Comparison of ENCODE assay signal across 12 cellular contexts in genomic region chr13:100506154-100506553, GRCh38.
DNase-seq lines count a peak whose midpoint lies in the region; ATAC-seq and TF ChIP-seq lines count a peak whose summit lies in the region.
"Had no signal": no experiment of that assay in that cellular context is flagged by ENCODE, and none has a peak within 500 bp of the region (broad histone marks: within the 10 kb centered on the region; RNA-seq: fewer than 3 reads in every experiment).

No MANE protein-coding gene starts in this region.

- H3K36me3 Mint-ChIP-seq in activated naive CD8-positive, alpha-beta T cell treated with anti-CD3 and anti-CD28 coated beads, Interleukin-2, amount 10 ng/mL, durations not matched to agents 7 days and 5 days = peaks cover 3% of the 10 kb centered on the region

- peaks cover 2% of the 10 kb centered on the region for H3K27me3 Mint-ChIP-seq in activated naive CD8-positive, alpha-beta T cell treated with anti-CD3 and anti-CD28 coated beads, Interleukin-2, amount 10 ng/mL, durations not matched to agents 7 days and 5 days

- peak overlapping the region; percentile 68 for H3K4me2 ChIP-seq in KMS-11

- DNase-seq in stimulated activated naive CD4-positive, alpha-beta T cell treated with Interleukin-2 at 50 U/mL for 16 hours (lab: John Stamatoyannopoulos, UW) = peak; percentile 79
- DNase-seq in stimulated activated naive CD4-positive, alpha-beta T cell (lab: John Stamatoyannopoulos, UW) = no peak
- DNase-seq in activated naive CD8-positive, alpha-beta T cell treated with anti-CD3 and anti-CD28 coated beads, Interleukin-2, amount 10 ng/mL, durations not matched to agents 7 days and 5 days = no peak
- no peak for DNase-seq in NCI-H1105 (lab: John Stamatoyannopoulos, UW)
- DNase-seq in GM19238 (ENCODE audit: insufficient read length, low spot score) = no peak
- DNase-seq: SHP77 had no signal

- no peak overlapping the region for H3K9ac ChIP-seq in KMS-11

- no peaks in the 10 kb centered on the region for H3K36me3 ChIP-seq in KMS-11 (ENCODE audit: insufficient read depth)

- H3K27me3 ChIP-seq in KMS-11 (ENCODE audit: insufficient read depth, low read depth) = no peaks in the 10 kb centered on the region

- no peak overlapping the region for H3K4me3 ChIP-seq in KMS-11 (IDR thresholded peaks at IDR 0.05; ENCODE audit: insufficient read depth, low read depth, low read length)
- H3K4me3 ChIP-seq: K562 had no signal

- H3K4me1 ChIP-seq in KMS-11 (ENCODE audit: low read depth, poor library complexity, severe bottlenecking) = peaks cover 13% of the 10 kb centered on the region

- H3K27ac ChIP-seq in KMS-11 = peak overlapping the region; percentile 35; the same call in 1 of the 2 replicates

- POLR2A ChIA-PET in activated naive CD8-positive, alpha-beta T cell treated with anti-CD3 and anti-CD28 coated beads, Interleukin-2, amount 10 ng/mL, durations not matched to agents 7 days and 5 days (lab: Charles Lee) = no interaction called here

- ATAC-seq in activated naive CD8-positive, alpha-beta T cell treated with anti-CD3 and anti-CD28 coated beads, Interleukin-2, amount 10 ng/mL, durations not matched to agents 7 days and 5 days (ENCODE audit: low read depth) = no peak
- ATAC-seq in GM18873 (IDR thresholded peaks at IDR 0.05; ENCODE audit: low FRiP score, unreplicated experiment) = no peak
- no peak for ATAC-seq in HG02642 (IDR thresholded peaks at IDR 0.05; ENCODE audit: poor library complexity, unreplicated experiment)
- ATAC-seq: K562 had no signal

- no peak overlapping the region for H3K27ac Mint-ChIP-seq in activated naive CD8-positive, alpha-beta T cell treated with anti-CD3 and anti-CD28 coated beads, Interleukin-2, amount 10 ng/mL, durations not matched to agents 7 days and 5 days
- H3K27ac Mint-ChIP-seq: brain had no signal

- no peak for TF ChIP-seq CTCF in KMS-11 (conservative IDR thresholded peaks at IDR 0.05; ENCODE audit: low read depth, low read length)

- no peaks in the 10 kb centered on the region for H4K20me1 ChIP-seq in KMS-11 (ENCODE audit: insufficient read depth)

- peak overlapping the region; percentile 34; the same call in 1 of the 2 replicates for H2AFZ ChIP-seq in KMS-11 (ENCODE audit: low read depth)

- no peaks in the 10 kb centered on the region for H3K9me3 Mint-ChIP-seq in activated naive CD8-positive, alpha-beta T cell treated with anti-CD3 and anti-CD28 coated beads, Interleukin-2, amount 10 ng/mL, durations not matched to agents 7 days and 5 days
- H3K9me3 Mint-ChIP-seq: brain, neural crest cell had no signal

- H3K4me1 Mint-ChIP-seq in activated naive CD8-positive, alpha-beta T cell treated with anti-CD3 and anti-CD28 coated beads, Interleukin-2, amount 10 ng/mL, durations not matched to agents 7 days and 5 days = peaks cover 7% of the 10 kb centered on the region

- H3K4me3 Mint-ChIP-seq in activated naive CD8-positive, alpha-beta T cell treated with anti-CD3 and anti-CD28 coated beads, Interleukin-2, amount 10 ng/mL, durations not matched to agents 7 days and 5 days = peak overlapping the region; percentile 45
- H3K4me3 Mint-ChIP-seq: brain, neural crest cell had no signal

- no peaks in the 10 kb centered on the region for H3K79me2 ChIP-seq in KMS-11 (ENCODE audit: insufficient read depth, low read depth)
